16 cellular contexts compared by ENCODE assay signal in genomic region chr12:117052386-117053049, GRCh38. TPM values are rescaled to one million over a fixed set of nuclear protein-coding genes. Genes with fewer than 3 reads are reported as not detected.
DNase-seq lines count a peak whose midpoint lies in the region; ATAC-seq and TF ChIP-seq lines count a peak whose summit lies in the region.
"Had no signal": no experiment of that assay in that cellular context is flagged by ENCODE, and none has a peak within 500 bp of the region (broad histone marks: within the 10 kb centered on the region; RNA-seq: fewer than 3 reads in every experiment).

No MANE protein-coding gene starts in this region.

- H3K36me3 Mint-ChIP-seq in immature natural killer cell: peaks cover 0 to 17% (median 12%) of the 10 kb centered on the region in 3 donors
- no peaks in the 10 kb centered on the region for H3K36me3 Mint-ChIP-seq in osteocyte (ENCODE audit: unreplicated experiment)
- peaks cover 1% of the 10 kb centered on the region for H3K36me3 Mint-ChIP-seq in activated T-helper 1 cell treated with anti-CD3 and anti-CD28 coated beads, Interleukin-12 subunit alpha, Interleukin-12 subunit beta, Interleukin-2, Interleukin-4 antibody, amounts not matched to agents 30 ng/mL and 10 ng/mL and 1 ng/mL, durations not matched to agents 14 hours and 24 hours and 36 hours (ENCODE audit: low read depth)
- H3K36me3 Mint-ChIP-seq: activated naive CD4-positive, alpha-beta T cell treated with anti-CD3 and anti-CD28 coated beads, Interleukin-2, amount 10 ng/mL, durations not matched to agents 7 days and 5 days had no signal

- no peaks in the 10 kb centered on the region for H3K36me3 ChIP-seq in Panc1 (ENCODE audit: control insufficient read depth, insufficient read depth, low read length)
- H3K36me3 ChIP-seq: left lung, ovary had no signal

- H3K9me3 Mint-ChIP-seq in immature natural killer cell (no peaks in the 10 kb centered on the region), osteocyte (ENCODE audit: unreplicated experiment) (no peaks in the 10 kb centered on the region)
- no peaks in the 10 kb centered on the region for H3K9me3 Mint-ChIP-seq in activated T-helper 1 cell treated with anti-CD3 and anti-CD28 coated beads, Interleukin-12 subunit alpha, Interleukin-12 subunit beta, Interleukin-2, Interleukin-4 antibody, amounts not matched to agents 30 ng/mL and 10 ng/mL and 1 ng/mL, durations not matched to agents 14 hours and 24 hours and 36 hours
- H3K9me3 Mint-ChIP-seq: activated naive CD4-positive, alpha-beta T cell treated with anti-CD3 and anti-CD28 coated beads, Interleukin-2, amount 10 ng/mL, durations not matched to agents 7 days and 5 days had no signal

- H3K27me3 ChIP-seq in Panc1 (ENCODE audit: control insufficient read depth, insufficient read depth, low read length): peaks cover 2% of the 10 kb centered on the region; the same call in 1 of the 2 replicates
- H3K27me3 ChIP-seq: left lung, ovary had no signal

- peaks cover 0 to 12% (median 3%) of the 10 kb centered on the region in 3 donors for H3K27me3 Mint-ChIP-seq in immature natural killer cell (ENCODE audit: low read depth in 3 of 3)
- peaks cover 24% of the 10 kb centered on the region for H3K27me3 Mint-ChIP-seq in osteocyte (ENCODE audit: unreplicated experiment)
- H3K27me3 Mint-ChIP-seq in activated T-helper 1 cell treated with anti-CD3 and anti-CD28 coated beads, Interleukin-12 subunit alpha, Interleukin-12 subunit beta, Interleukin-2, Interleukin-4 antibody, amounts not matched to agents 30 ng/mL and 10 ng/mL and 1 ng/mL, durations not matched to agents 14 hours and 24 hours and 36 hours (ENCODE audit: insufficient read depth): peaks cover 2% of the 10 kb centered on the region

- H3K27ac Mint-ChIP-seq in immature natural killer cell: peak overlapping the region in 1 of 6 donors; percentile 60
- H3K27ac Mint-ChIP-seq in osteocyte (ENCODE audit: unreplicated experiment): no peak overlapping the region
- no peak overlapping the region for H3K27ac Mint-ChIP-seq in activated T-helper 1 cell treated with anti-CD3 and anti-CD28 coated beads, Interleukin-12 subunit alpha, Interleukin-12 subunit beta, Interleukin-2, Interleukin-4 antibody, amounts not matched to agents 30 ng/mL and 10 ng/mL and 1 ng/mL, durations not matched to agents 14 hours and 24 hours and 36 hours
- H3K27ac Mint-ChIP-seq: activated naive CD4-positive, alpha-beta T cell treated with anti-CD3 and anti-CD28 coated beads, Interleukin-2, amount 10 ng/mL, durations not matched to agents 7 days and 5 days had no signal

- intact Hi-C loops in Panc1 (cut with micrococcal nuclease; ENCODE audit: unreplicated experiment): no loop called here
- intact Hi-C loops in activated T-helper 1 cell treated with anti-CD3 and anti-CD28 coated beads, Interleukin-12 subunit alpha, Interleukin-12 subunit beta, Interleukin-2, Interleukin-4 antibody, amounts not matched to agents 30 ng/mL and 10 ng/mL and 1 ng/mL, durations not matched to agents 14 hours and 24 hours and 36 hours (cut with micrococcal nuclease): no loop called here

- CTCF ChIA-PET in Panc1 (lab: Charles Lee): no interaction called here

- DNase-seq in Panc1 (ENCODE audit: low read depth, low spot score) (no peak), immature natural killer cell (no peak), DMS114 treated with DMSO at 0.1 percent for 48 hours (lab: John Stamatoyannopoulos, UW; ENCODE audit: unreplicated experiment) (no peak), osteocyte (ENCODE audit: extremely low spot score, unreplicated experiment) (no peak), EL (no peak)
- no peak for DNase-seq in activated T-helper 1 cell treated with anti-CD3 and anti-CD28 coated beads, Interleukin-12 subunit alpha, Interleukin-12 subunit beta, Interleukin-2, Interleukin-4 antibody, amounts not matched to agents 30 ng/mL and 10 ng/mL and 1 ng/mL, durations not matched to agents 14 hours and 24 hours and 36 hours (ENCODE audit: low spot score)
- DNase-seq: activated CD4-positive, alpha-beta T cell treated with anti-CD3 and anti-CD28 coated beads, Interleukin-2, amount 50 U/mL, for 4 hours; activated naive CD4-positive, alpha-beta T cell treated with anti-CD3 and anti-CD28 coated beads, Interleukin-2, amount 10 ng/mL, durations not matched to agents 7 days and 5 days; NCI-H774; ovary; stimulated activated CD4-positive, alpha-beta T cell treated with anti-CD3 and anti-CD28 coated beads, Interleukin-2, amount 100 ng/mL, for 24 hours; stimulated activated naive CD8-positive, alpha-beta T cell treated with anti-CD3 and anti-CD28 coated beads, Interleukin-15, Interleukin-2, amounts not matched to agents 100 U/mL and 50 U/mL, for 24 hours had no signal

- no peak overlapping the region for H3K27ac ChIP-seq in Panc1 (ENCODE audit: low read length)
- H3K27ac ChIP-seq: left lung, ovary had no signal

- BruUV-seq in Panc1 (replicated peaks; lab: Mats Ljungman, UMichigan): no TSS peak

- H3K9me3 ChIP-seq in Panc1 (ENCODE audit: control insufficient read depth, insufficient read depth, low read depth, low read length): no peaks in the 10 kb centered on the region
- H3K9me3 ChIP-seq: left lung, ovary had no signal

- no peak overlapping the region for H3K4me3 ChIP-seq in Panc1 (ENCODE audit: low read depth in 2 of 2, low read length in 2 of 2)
- H3K4me3 ChIP-seq: left lung, ovary had no signal

- POLR2A ChIA-PET in Panc1 (lab: Charles Lee): no interaction called here

- H3K4me1 Mint-ChIP-seq in immature natural killer cell: peaks cover 44 to 47% of the 10 kb centered on the region in 2 donors
- peaks cover 9% of the 10 kb centered on the region for H3K4me1 Mint-ChIP-seq in osteocyte (ENCODE audit: unreplicated experiment)
- no peaks in the 10 kb centered on the region for H3K4me1 Mint-ChIP-seq in activated T-helper 1 cell treated with anti-CD3 and anti-CD28 coated beads, Interleukin-12 subunit alpha, Interleukin-12 subunit beta, Interleukin-2, Interleukin-4 antibody, amounts not matched to agents 30 ng/mL and 10 ng/mL and 1 ng/mL, durations not matched to agents 14 hours and 24 hours and 36 hours (ENCODE audit: low read depth)
- H3K4me1 Mint-ChIP-seq: activated naive CD4-positive, alpha-beta T cell treated with anti-CD3 and anti-CD28 coated beads, Interleukin-2, amount 10 ng/mL, durations not matched to agents 7 days and 5 days had no signal

- TF ChIP-seq CTCF in Panc1 (IDR thresholded peaks at IDR 0.05) (no peak), osteocyte (IDR thresholded peaks at IDR 0.05) (no peak)

- in situ Hi-C loops in Panc1 (cut with HindIII; ENCODE audit: low pct_unique_long_range_greater_than_20kb, low sequenced_read_pairs): no loop called here

- no peaks in the 10 kb centered on the region; the same call in 1 of the 2 replicates for H3K4me1 ChIP-seq in Panc1 (ENCODE audit: control insufficient read depth, insufficient read depth, low read length)

- ATAC-seq in GM19328 (IDR thresholded peaks at IDR 0.05; ENCODE audit: unreplicated experiment) (peak; percentile 38), HG03066 (IDR thresholded peaks at IDR 0.05; ENCODE audit: low read depth, unreplicated experiment) (peak; percentile 63), Panc1 (0 out of 2 replicates have a peak, but pooled peaks have one; percentile 33)
- ATAC-seq: left lung; stimulated activated naive CD8-positive, alpha-beta T cell treated with anti-CD3 and anti-CD28 coated beads, Interleukin-15, Interleukin-2, amounts not matched to agents 100 U/mL and 50 U/mL, for 24 hours had no signal

- H3K4me3 Mint-ChIP-seq in immature natural killer cell (peak overlapping the region; percentile 70 to 76 (median 73)), osteocyte (ENCODE audit: unreplicated experiment) (no peak overlapping the region)
- no peak overlapping the region for H3K4me3 Mint-ChIP-seq in activated T-helper 1 cell treated with anti-CD3 and anti-CD28 coated beads, Interleukin-12 subunit alpha, Interleukin-12 subunit beta, Interleukin-2, Interleukin-4 antibody, amounts not matched to agents 30 ng/mL and 10 ng/mL and 1 ng/mL, durations not matched to agents 14 hours and 24 hours and 36 hours
- H3K4me3 Mint-ChIP-seq: activated naive CD4-positive, alpha-beta T cell treated with anti-CD3 and anti-CD28 coated beads, Interleukin-2, amount 10 ng/mL, durations not matched to agents 7 days and 5 days had no signal

RNA-seq across cellular contexts. Expression of gene TESC, which starts 46.7 kb away (rescaled TPM):
- total RNA-seq in Panc1 (2021; ENCODE audit: unreplicated experiment): 0.95 TPM
- 0.75 TPM for polyA plus RNA-seq in Panc1 (2012; ENCODE audit: insufficient read length)
- polyA plus RNA-seq in immature natural killer cell: 10 to 100 TPM; 42.6 to 71.3 (median 53.8) TPM
- total RNA-seq in osteocyte: not detected in 2 replicates
- 75.2 and 85.2 TPM in 2 replicates for total RNA-seq in activated T-helper 1 cell treated with anti-CD3 and anti-CD28 coated beads, Interleukin-12 subunit alpha, Interleukin-12 subunit beta, Interleukin-2, Interleukin-4 antibody, amounts not matched to agents 30 ng/mL and 10 ng/mL and 1 ng/mL, durations not matched to agents 14 hours and 24 hours and 36 hours
- total RNA-seq: MCF 10A had no signal

Comparison
In these comparisons a context has a peak if more than half of its experiments do, and no peak if none do; other contexts are left out.
1. H3K4me3 Mint-ChIP-seq: peak in immature natural killer cell (5 of 5); none in osteocyte (single experiment) and activated T-helper 1 cell treated with anti-CD3 and anti-CD28 coated beads, Interleukin-12 subunit alpha, Interleukin-12 subunit beta, Interleukin-2, Interleukin-4 antibody, amounts not matched to agents 30 ng/mL and 10 ng/mL and 1 ng/mL, durations not matched to agents 14 hours and 24 hours and 36 hours (single experiment).
2. RNA of gene TESC, which starts 46.7 kb away (total RNA-seq): 75.2 to 85.2 TPM in activated T-helper 1 cell treated with anti-CD3 and anti-CD28 coated beads, Interleukin-12 subunit alpha, Interleukin-12 subunit beta, Interleukin-2, Interleukin-4 antibody, amounts not matched to agents 30 ng/mL and 10 ng/mL and 1 ng/mL, durations not matched to agents 14 hours and 24 hours and 36 hours; 0.95 TPM in Panc1 (single experiment) and not detected in osteocyte; every median in the first group is over 10 times any median in the second.
3. Peak in every context shown above with its lines, with median percentiles within 50 percentile points of each other: ATAC-seq.